Comparison of ENCODE assay signal across 17 cellular contexts in the genomic region with DNA sequence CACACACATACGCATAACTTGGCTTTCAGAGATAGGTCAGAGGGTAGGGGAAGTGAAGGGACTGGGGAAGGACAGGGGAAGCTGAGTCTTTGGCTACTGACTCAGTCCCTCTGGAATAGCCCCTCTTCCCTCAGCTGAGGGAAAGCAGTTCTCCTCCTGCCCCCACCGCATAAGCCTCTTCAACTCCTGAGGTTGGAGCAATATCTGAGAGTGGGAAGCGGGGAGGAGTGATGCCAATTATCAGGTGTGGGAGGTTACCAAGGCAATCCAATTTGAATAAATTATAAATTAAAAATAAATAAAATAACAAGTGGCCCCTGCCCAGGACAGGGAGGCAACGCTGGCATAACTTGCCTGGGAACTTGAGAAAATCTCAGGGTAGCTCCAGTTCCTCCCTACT. TPM values are rescaled to one million over a fixed set of nuclear protein-coding genes. Genes with fewer than 3 reads are reported as not detected.
DNase-seq lines count a peak whose midpoint lies in the region; ATAC-seq and TF ChIP-seq lines count a peak whose summit lies in the region.
"Had no signal": no experiment of that assay in that cellular context is flagged by ENCODE, and none has a peak within 500 bp of the region (broad histone marks: within the 10 kb centered on the region; RNA-seq: fewer than 3 reads in every experiment).

No MANE protein-coding gene starts in this region.

- in situ Hi-C loops in mammary epithelial cell (cut with MboI; ENCODE audit: low sequenced_read_pairs in 2 of 2), result no loop called here

- WGBS in mammary epithelial cell (ENCODE audit: low coverage, missing lambda C conversion rate), result 91% methylated on average over 4 of the region's 4 CpGs
- no CpG with 5 or more reads among the region's 4 CpGs for WGBS in mesodermal cell (ENCODE audit: insufficient coverage in 2 of 2), 2 experiments

- POLR2A ChIA-PET in MCF 10A (lab: Yijun Ruan, JAX), result interaction anchor here (0.6 to 8.0 kb wide), 4 partner anchors 9 to 32 kb away, joined by 3 to 97 read pairs (median 9); partner anchors contain the start of genes ATOSB, FANCG and VCP

- H3K9me3 ChIP-seq in breast epithelium (no peaks in the 10 kb centered on the region), mammary epithelial cell (replicated peaks; ENCODE audit: insufficient read depth, low read length) (no peaks in the 10 kb centered on the region), mesodermal cell (ENCODE audit: control insufficient read depth, low read length) (no peaks in the 10 kb centered on the region), upper lobe of right lung (no peaks in the 10 kb centered on the region)
- H3K9me3 ChIP-seq: heart left ventricle, spleen, uterus had no signal

- H3K27me3 Mint-ChIP-seq in MCF 10A (ENCODE audit: insufficient read depth, unreplicated experiment), result no peaks in the 10 kb centered on the region

- peaks cover 3 to 10% of the 10 kb centered on the region in 2 donors for H3K4me1 ChIP-seq in breast epithelium
- peaks cover 16% of the 10 kb centered on the region for H3K4me1 ChIP-seq in mammary epithelial cell (ENCODE audit: insufficient read depth, low read length)
- H3K4me1 ChIP-seq in mesodermal cell (ENCODE audit: control insufficient read depth, insufficient read depth, low read length, poor library complexity, severe bottlenecking), result peaks cover 20% of the 10 kb centered on the region
- peaks cover 17% of the 10 kb centered on the region for H3K4me1 ChIP-seq in upper lobe of right lung
- H3K4me1 ChIP-seq: uterus had no signal

- H3K27ac Mint-ChIP-seq in MCF 10A (ENCODE audit: low read depth, unreplicated experiment), result peak overlapping the region; percentile 99

- H3K4me2 ChIP-seq in mammary epithelial cell (ENCODE audit: insufficient read depth, low read depth, low read length), result no peak overlapping the region

- peaks cover 41% of the 10 kb centered on the region for H3K79me2 ChIP-seq in mammary epithelial cell (ENCODE audit: insufficient read depth, low read length)

- intact Hi-C loops in MCF 10A (cut with micrococcal nuclease), result no loop called here
- intact Hi-C loops in breast epithelium (cut with DNase I; ENCODE audit: low total_unique reads), result no loop called here
- intact Hi-C loops in mammary epithelial cell (cut with micrococcal nuclease), result no loop called here
- intact Hi-C loops in upper lobe of right lung (cut with DNase I), result no loop called here

- dilution Hi-C loops in mammary epithelial cell (cut with HindIII; ENCODE audit: low sequenced_read_pairs), result no loop called here

- H3K4me3 ChIP-seq in breast epithelium, result no peak overlapping the region
- H3K4me3 ChIP-seq in mammary epithelial cell (replicated peaks in 1 of 3; ENCODE audit: insufficient read depth in 1 of 3, low read depth in 2 of 3, low read length in 3 of 3), result no peak overlapping the region
- no peak overlapping the region for H3K4me3 ChIP-seq in mesodermal cell (ENCODE audit: extremely low read depth, insufficient read depth, low read length, poor library complexity, severe bottlenecking)
- H3K4me3 ChIP-seq in upper lobe of right lung, result no peak overlapping the region
- H3K4me3 ChIP-seq: spleen, uterus had no signal

- no TSS peak for BruUV-seq in MCF 10A (replicated peaks; lab: Mats Ljungman, UMichigan)
- no TSS peak for BruUV-seq in mammary epithelial cell (replicated peaks; lab: Mats Ljungman, UMichigan)

- H3K36me3 ChIP-seq in breast epithelium, result no peaks in the 10 kb centered on the region
- H3K36me3 ChIP-seq in mammary epithelial cell (ENCODE audit: insufficient read depth, low read length), result peaks cover 28% of the 10 kb centered on the region
- H3K36me3 ChIP-seq in mesodermal cell (ENCODE audit: control insufficient read depth, insufficient read depth, low read length), result peaks cover 75% of the 10 kb centered on the region
- H3K36me3 ChIP-seq in upper lobe of right lung, result peaks cover 65% of the 10 kb centered on the region
- H3K36me3 ChIP-seq: uterus had no signal

- H3K9me3 Mint-ChIP-seq in MCF 10A (ENCODE audit: unreplicated experiment), result no peaks in the 10 kb centered on the region

- DNase-seq in MCF 10A (ENCODE audit: unreplicated experiment) (no peak), breast epithelium (ENCODE audit: low spot score in 2 of 2) (no peak), mammary epithelial cell (no peak), upper lobe of right lung (peak; percentile 11), NCI-H187 treated with DMSO at 0.1 percent for 48 hours (lab: John Stamatoyannopoulos, UW) (no peak), HCEC 1CT (no peak)
- DNase-seq: DMS 273 treated with DMSO at 0.1 percent for 48 hours; heart left ventricle; kidney; NCI-H146; NCI-H446 treated with DMSO at 0.1 percent for 48 hours; spleen; stimulated activated naive CD8-positive, alpha-beta T cell treated with anti-CD3 and anti-CD28 coated beads, Interleukin-15, Interleukin-2, amounts not matched to agents 100 U/mL and 50 U/mL, for 24 hours; uterus had no signal

- TF ChIP-seq CTCF in MCF 10A (IDR thresholded peaks at IDR 0.05; ENCODE audit: unreplicated experiment) (no peak), breast epithelium (IDR thresholded peaks at IDR 0.05) (no peak), mammary epithelial cell (conservative IDR thresholded peaks at IDR 0.05 in 1 of 2, IDR thresholded peaks at IDR 0.05 in 1 of 2; ENCODE audit: extremely low read depth in 1 of 2, insufficient read depth in 1 of 2, low read depth in 1 of 2, low read length in 2 of 2) (no peak), upper lobe of right lung (IDR thresholded peaks at IDR 0.05) (no peak)

- TF ChIP-seq POLR2A in breast epithelium (IDR thresholded peaks at IDR 0.05), result no peak

- H3K36me3 Mint-ChIP-seq in MCF 10A (ENCODE audit: insufficient read depth, unreplicated experiment), result peaks cover 70% of the 10 kb centered on the region

- no peak overlapping the region for H2AFZ ChIP-seq in mammary epithelial cell (ENCODE audit: low read depth, low read length)

- peaks cover 23% of the 10 kb centered on the region for H3K4me1 Mint-ChIP-seq in MCF 10A (ENCODE audit: insufficient read depth, unreplicated experiment)

- no peak overlapping the region for H3K9ac ChIP-seq in mammary epithelial cell (ENCODE audit: insufficient read depth, low read length)

- ATAC-seq in upper lobe of right lung, result no peak
- ATAC-seq in HG03095 (IDR thresholded peaks at IDR 0.05; ENCODE audit: unreplicated experiment), result no peak
- ATAC-seq: heart left ventricle; Right ventricle myocardium inferior; stimulated activated naive CD8-positive, alpha-beta T cell treated with anti-CD3 and anti-CD28 coated beads, Interleukin-15, Interleukin-2, amounts not matched to agents 100 U/mL and 50 U/mL, for 24 hours had no signal

- H3K4me3 Mint-ChIP-seq in MCF 10A (ENCODE audit: unreplicated experiment), result no peak overlapping the region

- H3K27ac ChIP-seq in breast epithelium (no peak overlapping the region), mammary epithelial cell (ENCODE audit: insufficient read depth, low read depth, low read length) (peak overlapping the region; percentile 97), mesodermal cell (ENCODE audit: low read depth, low read length, severe bottlenecking) (peak overlapping the region; percentile 93), upper lobe of right lung (no peak overlapping the region)

- H4K20me1 ChIP-seq in mammary epithelial cell (ENCODE audit: insufficient read depth, low read length), result no peaks in the 10 kb centered on the region

- CTCF ChIA-PET in MCF 10A (lab: Yijun Ruan, JAX), result interaction anchor here (0.7 to 3.6 kb wide), 3 partner anchors 9 to 512 kb away, joined by 3 to 21 read pairs (median 4); partner anchors contain the start of gene PIGO
- CTCF ChIA-PET in mammary epithelial cell (lab: Charles Lee; ENCODE audit: low non-redundant PET), result no interaction called here

- H3K27me3 ChIP-seq in breast epithelium (no peaks in the 10 kb centered on the region), mammary epithelial cell (ENCODE audit: insufficient read depth, low read length) (no peaks in the 10 kb centered on the region), upper lobe of right lung (no peaks in the 10 kb centered on the region)
- H3K27me3 ChIP-seq: heart left ventricle, spleen, uterus had no signal

RNA-seq across cellular contexts. Expression of gene STOML2, which starts 1.7 kb away (rescaled TPM):
- total RNA-seq in MCF 10A (2022), result 203 and 209 TPM in 2 replicates
- 100 to 1,000 TPM in 2 of 3 donors, 10 to 100 TPM in 1; 89.4 to 115 (median 101) TPM for total RNA-seq in breast epithelium
- 100 to 1,000 TPM; 131 to 132 TPM for total RNA-seq in mammary epithelial cell
- 176 TPM for polyA plus RNA-seq in mammary epithelial cell
- polyA minus RNA-seq in mammary epithelial cell, result 162 TPM
- polyA plus RNA-seq in mesodermal cell (2013, experiment 1 of 2), result 136 TPM
- polyA plus RNA-seq in mesodermal cell (2013, experiment 2 of 2), result 120 TPM
- total RNA-seq in upper lobe of right lung, result 59.4 TPM

RNA-seq across cellular contexts. Expression of gene PIGO, which starts 8.2 kb away (rescaled TPM):
- total RNA-seq in MCF 10A (2022) (34.8 and 39.2 TPM in 2 replicates), breast epithelium (10 to 100 TPM; 15.4 to 24.9 (median 18.0) TPM), mammary epithelial cell (10 to 100 TPM; 17.8 to 33.3 TPM), upper lobe of right lung (25.2 TPM)
- polyA plus RNA-seq in mammary epithelial cell, result 32.4 TPM
- polyA minus RNA-seq in mammary epithelial cell, result 40.2 TPM
- 22.2 TPM for polyA plus RNA-seq in mesodermal cell (2013, experiment 1 of 2)
- polyA plus RNA-seq in mesodermal cell (2013, experiment 2 of 2), result 17.9 TPM

RNA-seq across cellular contexts. Expression of gene ATOSB, which starts 11.1 kb away (rescaled TPM):
- total RNA-seq in MCF 10A (2022) (26.0 and 36.2 TPM in 2 replicates), breast epithelium (10 to 100 TPM in 1 of 3 donors, 1 to 10 TPM in 2; 7.8 to 21.1 (median 8.8) TPM), mammary epithelial cell (10 to 100 TPM; 33.7 to 43.1 TPM), upper lobe of right lung (20.3 TPM)
- 38.1 TPM for polyA plus RNA-seq in mammary epithelial cell
- 35.6 TPM for polyA minus RNA-seq in mammary epithelial cell
- 35.3 TPM for polyA plus RNA-seq in mesodermal cell (2013, experiment 1 of 2)
- polyA plus RNA-seq in mesodermal cell (2013, experiment 2 of 2), result 29.5 TPM

RNA-seq across cellular contexts. Expression of gene FANCG, which starts 24.8 kb away (rescaled TPM):
- total RNA-seq in MCF 10A (2022) (20.2 and 21.2 TPM in 2 replicates), breast epithelium (10 to 100 TPM; 10.7 to 15.2 (median 13.4) TPM), mammary epithelial cell (10 to 100 TPM in 1 of 2 donors, 1 to 10 TPM in 1; 7.0 to 41.7 TPM), upper lobe of right lung (9.4 TPM)
- polyA plus RNA-seq in mammary epithelial cell, result 22.0 TPM
- 24.9 TPM for polyA minus RNA-seq in mammary epithelial cell
- polyA plus RNA-seq in mesodermal cell (2013, experiment 1 of 2), result 36.6 TPM
- polyA plus RNA-seq in mesodermal cell (2013, experiment 2 of 2), result 38.0 TPM

RNA-seq across cellular contexts. Expression of gene VCP, which starts 32.2 kb away (rescaled TPM):
- 146 and 156 TPM in 2 replicates for total RNA-seq in MCF 10A (2022)
- 100 to 1,000 TPM; 150 to 173 (median 168) TPM for total RNA-seq in breast epithelium
- 100 to 1,000 TPM; 284 to 291 TPM for total RNA-seq in mammary epithelial cell
- 310 TPM for polyA plus RNA-seq in mammary epithelial cell
- polyA minus RNA-seq in mammary epithelial cell, result 716 TPM
- 317 TPM for polyA plus RNA-seq in mesodermal cell (2013, experiment 1 of 2)
- 288 TPM for polyA plus RNA-seq in mesodermal cell (2013, experiment 2 of 2)
- 185 TPM for total RNA-seq in upper lobe of right lung

Comparison
In these comparisons a context has a peak if more than half of its experiments do, and no peak if none do; other contexts are left out.
1. H3K27ac ChIP-seq: peak in mammary epithelial cell (single experiment) and mesodermal cell (single experiment); none in breast epithelium (0 of 2) and upper lobe of right lung (single experiment).